In genomic region chr7:128863433-128863989, GRCh38 we compare ENCODE assay signal across 8 cellular contexts. TPM values are rescaled to one million over a fixed set of nuclear protein-coding genes. Genes with fewer than 3 reads are reported as not detected.
A peak's percentile ranks its signal among the peaks of the same experiment; 100 is the strongest.
DNase-seq lines count a peak whose midpoint lies in the region; ATAC-seq and TF ChIP-seq lines count a peak whose summit lies in the region.

No MANE protein-coding gene starts in this region.

- H3K36me3 Mint-ChIP-seq in activated T-cell treated with anti-CD3 and anti-CD28 coated beads, Interleukin-2, amount 50 U/mL, for 72 hours (ENCODE audit: insufficient read depth in 2 of 2), result peaks cover 2% of the 10 kb centered on the region in 2 donors

- H3K4me1 ChIP-seq in foreskin keratinocyte (peaks cover 9% of the 10 kb centered on the region), trophoblast cell (ENCODE audit: control insufficient read depth in 1 of 2, insufficient read depth in 2 of 2, low read length in 2 of 2) (peaks cover 3 to 4% of the 10 kb centered on the region in 2 experiments)

- peak overlapping the region; percentile 73 for H3K14ac ChIP-seq in trophoblast cell (ENCODE audit: low read length)

- H3K36me3 ChIP-seq in BJ (ENCODE audit: control insufficient read depth, insufficient read depth, low read length), result peaks cover 15% of the 10 kb centered on the region
- H3K36me3 ChIP-seq in trophoblast cell (ENCODE audit: control insufficient read depth in 1 of 2, insufficient read depth in 2 of 2, low read length in 2 of 2), result peaks cover 23 to 25% of the 10 kb centered on the region in 2 experiments

- no peak overlapping the region for H2BK12ac ChIP-seq in trophoblast cell (ENCODE audit: low read length)

- H3K4me2 ChIP-seq in trophoblast cell (ENCODE audit: low read length), result peak overlapping the region; percentile 73

- H2BK120ac ChIP-seq in trophoblast cell (ENCODE audit: insufficient read depth, low read length, poor library complexity), result no peak overlapping the region

- H3K27me3 ChIP-seq in BJ (ENCODE audit: control insufficient read depth, insufficient read depth, low read length), result no peaks in the 10 kb centered on the region
- H3K27me3 ChIP-seq in foreskin keratinocyte, result no peaks in the 10 kb centered on the region
- H3K27me3 ChIP-seq in trophoblast cell (ENCODE audit: insufficient read depth, low read length), result peaks cover 6% of the 10 kb centered on the region

- peak overlapping the region; percentile 24 for H2BK5ac ChIP-seq in trophoblast cell (ENCODE audit: low read depth, low read length, poor library complexity)

- peak overlapping the region; percentile 77 for H3K9ac ChIP-seq in trophoblast cell (ENCODE audit: low read length)

- peak overlapping the region; percentile 92 to 95 for H3K4me3 Mint-ChIP-seq in activated T-cell treated with anti-CD3 and anti-CD28 coated beads, Interleukin-2, amount 50 U/mL, for 72 hours

- POLR2A ChIA-PET in BJ (lab: Charles Lee), result interaction anchor here (1.3 kb wide), 1 partner anchor 30 kb away, joined by 3 read pairs; no protein-coding TSS in a partner anchor

- no peaks in the 10 kb centered on the region for H3K27me3 Mint-ChIP-seq in activated T-cell treated with anti-CD3 and anti-CD28 coated beads, Interleukin-2, amount 50 U/mL, for 72 hours (ENCODE audit: low read depth)

- ATAC-seq in GM18517 (IDR thresholded peaks at IDR 0.05; ENCODE audit: unreplicated experiment) (peak; percentile 38), HG03280 (IDR thresholded peaks at IDR 0.05; ENCODE audit: unreplicated experiment) (peak; percentile 45), foreskin keratinocyte (peak; percentile 69), HG02870 (IDR thresholded peaks at IDR 0.05; ENCODE audit: unreplicated experiment) (no peak)
- peak; percentile 47 to 51 for ATAC-seq in activated T-cell treated with anti-CD3 and anti-CD28 coated beads, Interleukin-2, amount 50 U/mL, for 72 hours (replicated peaks in 1 of 2)

- H3K27ac ChIP-seq in foreskin keratinocyte (peak overlapping the region; percentile 36), trophoblast cell (ENCODE audit: low read depth, low read length) (no peak overlapping the region)

- H4K91ac ChIP-seq in trophoblast cell (ENCODE audit: low read depth, low read length), result peak overlapping the region; percentile 50

- peak overlapping the region; percentile 56 for H4K8ac ChIP-seq in trophoblast cell (ENCODE audit: low read depth, low read length)

- H3K27ac Mint-ChIP-seq in activated T-cell treated with anti-CD3 and anti-CD28 coated beads, Interleukin-2, amount 50 U/mL, for 72 hours, result peak overlapping the region; percentile 31

- H4K12ac ChIP-seq in trophoblast cell (ENCODE audit: low read depth, low read length), result no peak overlapping the region

- peaks cover 8% of the 10 kb centered on the region for H3K79me1 ChIP-seq in trophoblast cell (ENCODE audit: low read length)

- no peak for DNase-seq in BJ (ENCODE audit: low read depth)
- DNase-seq in NCI-H82 treated with DMSO at 0.1 percent for 48 hours (lab: John Stamatoyannopoulos, UW; ENCODE audit: unreplicated experiment), result peak; percentile 14
- peak; percentile 53 to 64 for DNase-seq in activated T-cell treated with anti-CD3 and anti-CD28 coated beads, Interleukin-2, amount 50 U/mL, for 72 hours
- DNase-seq in foreskin keratinocyte, result peak in 1 of 2 donors; percentile 63
- peak in 1 of 2 donors; percentile 49 for DNase-seq in trophoblast cell

- no CpG with 5 or more reads among the region's 6 CpGs for WGBS in trophoblast cell (ENCODE audit: extremely low coverage, insufficient coverage, insufficient read length)

- CTCF ChIA-PET in BJ (lab: Yijun Ruan, JAX), result interaction anchor here (0.5 to 3.7 kb wide), 14 partner anchors 10 to 329 kb away, joined by 3 to 54 read pairs (median 5); partner anchors contain the start of gene CALU

- H3K4me3 ChIP-seq in BJ (ENCODE audit: low read depth, low read length) (peak overlapping the region; percentile 80), trophoblast cell (ENCODE audit: low read depth, low read length) (peak overlapping the region; percentile 86)

- H3K4ac ChIP-seq in trophoblast cell (ENCODE audit: low read depth, low read length), result peak overlapping the region; percentile 23

- peak overlapping the region; percentile 66 for H2AFZ ChIP-seq in trophoblast cell (ENCODE audit: insufficient read depth, low read length, poor library complexity)

- TF ChIP-seq CTCF in BJ (IDR thresholded peaks at IDR 0.05; ENCODE audit: insufficient read depth, low read depth, low read length), result peak; percentile 69
- TF ChIP-seq CTCF in foreskin keratinocyte (conservative IDR thresholded peaks at IDR 0.05), result peak; percentile 68

- H2AK5ac ChIP-seq in trophoblast cell (ENCODE audit: low read length), result peak overlapping the region; percentile 25

- no peaks in the 10 kb centered on the region for H3K9me3 ChIP-seq in trophoblast cell (ENCODE audit: insufficient read depth, low read depth, low read length)

- H3K23ac ChIP-seq in trophoblast cell (ENCODE audit: low read length), result no peak overlapping the region

- peaks cover 4% of the 10 kb centered on the region for H3K79me2 ChIP-seq in trophoblast cell (ENCODE audit: control insufficient read depth, insufficient read depth, low read length, poor library complexity)

- peak overlapping the region; percentile 3 for H3K18ac ChIP-seq in trophoblast cell (ENCODE audit: low read length)

- H3K9me3 Mint-ChIP-seq in activated T-cell treated with anti-CD3 and anti-CD28 coated beads, Interleukin-2, amount 50 U/mL, for 72 hours, result no peaks in the 10 kb centered on the region

- H3K4me1 Mint-ChIP-seq in activated T-cell treated with anti-CD3 and anti-CD28 coated beads, Interleukin-2, amount 50 U/mL, for 72 hours (ENCODE audit: low read depth), result peaks cover 33% of the 10 kb centered on the region

RNA-seq across cellular contexts. Expression of gene ATP6V1F, which starts 0.9 kb away (rescaled TPM):
- polyA plus RNA-seq in BJ (2011; rRNA removed) (192 and 198 TPM in 2 replicates), foreskin keratinocyte (266 and 275 TPM in 2 replicates)
- polyA minus RNA-seq in BJ (2011; rRNA and poly(A)+ RNA removed), result 38.3 and 44.2 TPM in 2 replicates
- total RNA-seq in activated T-cell treated with anti-CD3 and anti-CD28 coated beads, Interleukin-2, amount 50 U/mL, for 72 hours, result 10 to 100 TPM; 68.3 to 73.3 TPM
- total RNA-seq in foreskin keratinocyte, result 126 and 133 TPM in 2 replicates
- polyA plus RNA-seq in trophoblast cell (2013), result 282 and 295 TPM in 2 replicates

RNA-seq across cellular contexts. Expression of gene FLNC, which starts 33.3 kb away (rescaled TPM):
- polyA plus RNA-seq in BJ (2011; rRNA removed) (24.6 and 58.6 TPM in 2 replicates), foreskin keratinocyte (0.20 and 0.38 TPM in 2 replicates)
- polyA minus RNA-seq in BJ (2011; rRNA and poly(A)+ RNA removed), result 174 and 276 TPM in 2 replicates
- under 1 TPM; 0.02 to 0.07 TPM for total RNA-seq in activated T-cell treated with anti-CD3 and anti-CD28 coated beads, Interleukin-2, amount 50 U/mL, for 72 hours
- 0.61 and 1.2 TPM in 2 replicates for total RNA-seq in foreskin keratinocyte
- 81.4 and 85.6 TPM in 2 replicates for polyA plus RNA-seq in trophoblast cell (2013)

RNA-seq across cellular contexts. Expression of gene KCP, which starts 47.0 kb away (rescaled TPM):
- 0.02 TPM in 1 of 2 replicates, not detected in the other for polyA plus RNA-seq in BJ (2011; rRNA removed)
- polyA minus RNA-seq in BJ (2011; rRNA and poly(A)+ RNA removed), result not detected in 2 replicates
- under 1 TPM in 1 of 2 donors, not detected in 1; 0.21 TPM for total RNA-seq in activated T-cell treated with anti-CD3 and anti-CD28 coated beads, Interleukin-2, amount 50 U/mL, for 72 hours
- 0.03 TPM in 1 of 2 replicates, not detected in the other for total RNA-seq in foreskin keratinocyte
- polyA plus RNA-seq in foreskin keratinocyte, result 0.03 TPM in 2 replicates
- polyA plus RNA-seq in trophoblast cell (2013), result 0.41 and 0.42 TPM in 2 replicates
